ENCODE assay signal across 25 cellular contexts in the genomic region with DNA sequence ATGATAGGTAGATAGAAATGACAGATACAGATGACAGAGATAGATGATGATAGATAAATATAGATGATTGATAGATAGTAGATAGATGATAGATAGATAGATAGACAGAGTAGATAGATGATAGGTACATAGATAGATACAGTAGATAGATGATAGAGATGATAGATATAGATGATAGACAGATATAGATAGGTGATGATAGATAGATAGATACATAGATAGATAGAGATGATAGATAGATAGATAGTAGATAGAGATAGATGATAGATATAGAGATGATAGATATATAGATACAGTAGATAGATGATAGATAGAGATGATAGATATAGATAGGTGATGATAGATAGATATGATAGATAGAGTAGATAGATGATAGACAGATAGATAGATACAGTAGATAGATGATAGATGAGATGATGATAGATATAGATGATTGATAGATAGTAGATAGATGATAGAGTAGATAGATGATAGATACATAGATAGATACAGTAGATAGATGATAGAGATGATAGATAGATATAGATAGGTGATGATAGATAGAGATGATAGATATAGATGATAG.
DNase-seq lines count a peak whose midpoint lies in the region; ATAC-seq, FAIRE-seq and TF ChIP-seq lines count a peak whose summit lies in the region.
"Had no signal": no experiment of that assay in that cellular context is flagged by ENCODE, and none has a peak within 500 bp of the region (broad histone marks: within the 10 kb centered on the region; RNA-seq: fewer than 3 reads in every experiment).

No MANE protein-coding gene starts in this region.

- no peak for ATAC-seq in CD8-positive, alpha-beta T cell
- ATAC-seq in K562 (no peak), HG03039 (IDR thresholded peaks at IDR 0.05; ENCODE audit: unreplicated experiment) (no peak)
- ATAC-seq: GM12878 had no signal

- CTCF ChIA-PET in CD8-positive, alpha-beta T cell (lab: Charles Lee): no interaction called here
- CTCF ChIA-PET in HEK293 (lab: Yijun Ruan, JAX): no interaction called here
- CTCF ChIA-PET in K562 (lab: Yijun Ruan, JAX; ENCODE audit: low intra/inter-chr PET ratio): no interaction called here

- no peaks in the 10 kb centered on the region for H3K79me2 ChIP-seq in K562 (ENCODE audit: control insufficient read depth, insufficient read depth, low read length)

- TF ChIP-seq EP300 in K562 (IDR thresholded peaks at IDR 0.05; ENCODE audit: low read length): no peak

- H3K27ac Mint-ChIP-seq in CD8-positive, alpha-beta T cell: no peak overlapping the region
- H3K27ac Mint-ChIP-seq: B cell; CD4-positive, alpha-beta T cell; CD8-positive, alpha-beta memory T cell had no signal

- peaks cover 5% of the 10 kb centered on the region for H3K27me3 Mint-ChIP-seq in CD8-positive, alpha-beta T cell (ENCODE audit: low read depth)
- H3K27me3 Mint-ChIP-seq: B cell; CD4-positive, alpha-beta T cell had no signal

- peak; percentile 20 for TF ChIP-seq CTCF in CD8-positive, alpha-beta T cell (IDR thresholded peaks at IDR 0.05)
- TF ChIP-seq CTCF in HEK293 (tag by site-specific recombination; IDR thresholded peaks at IDR 0.05): no peak
- no peak for TF ChIP-seq CTCF in K562 (IDR thresholded peaks at IDR 0.05 in 2 of 3, conservative IDR thresholded peaks at IDR 0.05 in 1 of 3; ENCODE audit: insufficient read depth in 2 of 3, low read depth in 1 of 3, low read length in 3 of 3)
- TF ChIP-seq CTCF in kidney (IDR thresholded peaks at IDR 0.05; ENCODE audit: borderline replicate concordance, extremely low read depth, insufficient read depth): no peak

- TF ChIP-seq POLR2A in K562 (conservative IDR thresholded peaks at IDR 0.05): no peak

- intact Hi-C loops in CD8-positive, alpha-beta T cell (cut with DNase I, micrococcal nuclease): no loop called here
- intact Hi-C loops in K562 (cut with micrococcal nuclease) (no loop called here), kidney (cut with DNase I) (no loop called here)

- no peaks in the 10 kb centered on the region for H3K4me1 Mint-ChIP-seq in CD8-positive, alpha-beta T cell (ENCODE audit: low read depth)
- H3K4me1 Mint-ChIP-seq: B cell; CD8-positive, alpha-beta memory T cell had no signal

- BruUV-seq in K562 (replicated peaks; lab: Mats Ljungman, UMichigan): no TSS peak

- no peak overlapping the region for H3K27ac ChIP-seq in CD8-positive, alpha-beta T cell (ENCODE audit: low read depth, low read length)
- no peak overlapping the region for H3K27ac ChIP-seq in HEK293 (ENCODE audit: extremely low read depth, low read depth, low read length)
- H3K27ac ChIP-seq in K562 (ENCODE audit: extremely low read depth, low read depth, low read length): no peak overlapping the region
- no peak overlapping the region for H3K27ac ChIP-seq in kidney (ENCODE audit: low read depth in 2 of 2, low read length in 2 of 2)
- H3K27ac ChIP-seq: BLaER1 treated with 17β-estradiol and CSF1 and Interleukin-3, amounts not matched to agents 10 nM and 100 nM; C4-2B had no signal

- POLR2A ChIA-PET in CD8-positive, alpha-beta T cell (lab: Charles Lee): no interaction called here
- POLR2A ChIA-PET in HEK293 (lab: Yijun Ruan, JAX): no interaction called here
- POLR2A ChIA-PET in K562 (lab: Yijun Ruan, JAX): no interaction called here

- no peaks in the 10 kb centered on the region for H3K36me3 Mint-ChIP-seq in CD8-positive, alpha-beta T cell
- H3K36me3 Mint-ChIP-seq: CD8-positive, alpha-beta memory T cell had no signal

- H3K9me1 ChIP-seq in K562 (ENCODE audit: control insufficient read depth, insufficient read depth, low read length): no peaks in the 10 kb centered on the region

- H3K36me3 ChIP-seq in CD8-positive, alpha-beta T cell (ENCODE audit: insufficient read depth, low read length): no peaks in the 10 kb centered on the region
- H3K36me3 ChIP-seq in HEK293 (ENCODE audit: control insufficient read depth in 2 of 2, insufficient read depth in 1 of 2, low read length in 2 of 2) (no peaks in the 10 kb centered on the region), K562 (ENCODE audit: control insufficient read depth, insufficient read depth, low read length) (no peaks in the 10 kb centered on the region), kidney (ENCODE audit: control insufficient read depth in 1 of 2, insufficient read depth in 2 of 2, low read length in 2 of 2) (no peaks in the 10 kb centered on the region), H7 (replicated peaks; ENCODE audit: control insufficient read depth, insufficient read depth, low read length) (no peaks in the 10 kb centered on the region)
- H3K36me3 ChIP-seq: BLaER1 treated with 17β-estradiol and CSF1 and Interleukin-3, amounts not matched to agents 10 nM and 100 nM had no signal

- no peak overlapping the region for H3K4me2 ChIP-seq in K562 (ENCODE audit: insufficient read depth, low read length)
- H3K4me2 ChIP-seq: BLaER1 treated with 17β-estradiol and CSF1 and Interleukin-3, amounts not matched to agents 10 nM and 100 nM had no signal

- DNase-seq in CD8-positive, alpha-beta T cell: no peak
- no peak for DNase-seq in K562 (ENCODE audit: extremely low read depth in 1 of 4, low spot score in 3 of 4)
- no peak for DNase-seq in kidney
- DNase-seq in H7: no peak
- DNase-seq in AML-193 (lab: John Stamatoyannopoulos, UW): no peak
- DNase-seq: 8988T; ACHN; CD4-positive, alpha-beta T cell; CD8-positive, alpha-beta memory T cell; COR-L47; DMS153; DMS79; DND-41; EL; GDM1 had no signal

- FAIRE-seq in K562 (lab: Jason Lieb, UNC) (no peak), kidney (lab: Jason Lieb, UNC) (peak; percentile 33)
- FAIRE-seq: A204.1, GM12878, GM12892, GM18507, GM19239 had no signal

- no peak overlapping the region for H3K4me3 Mint-ChIP-seq in CD8-positive, alpha-beta T cell
- H3K4me3 Mint-ChIP-seq: B cell; CD4-positive, alpha-beta T cell; CD8-positive, alpha-beta memory T cell had no signal

- H3K27me3 ChIP-seq in CD8-positive, alpha-beta T cell (ENCODE audit: insufficient read depth, low read length): no peaks in the 10 kb centered on the region
- peaks cover 6 to 21% of the 10 kb centered on the region in 2 experiments; a peak in 3 of 5 replicates for H3K27me3 ChIP-seq in K562 (ENCODE audit: control insufficient read depth in 2 of 2, insufficient read depth in 2 of 2, low read length in 2 of 2)
- H3K27me3 ChIP-seq in H7 (ENCODE audit: control insufficient read depth, insufficient read depth, low read length): no peaks in the 10 kb centered on the region
- H3K27me3 ChIP-seq: BLaER1 treated with 17β-estradiol and CSF1 and Interleukin-3, amounts not matched to agents 10 nM and 100 nM had no signal

- H3K9me3 ChIP-seq in CD8-positive, alpha-beta T cell (ENCODE audit: low read length): no peaks in the 10 kb centered on the region
- H3K9me3 ChIP-seq in HEK293 (ENCODE audit: control insufficient read depth, insufficient read depth, low read depth, low read length) (no peaks in the 10 kb centered on the region), K562 (replicated peaks; ENCODE audit: control insufficient read depth, insufficient read depth, low read depth, low read length) (0 out of 2 replicates have a peak, but pooled peaks cover 2% of the 10 kb centered on the region), kidney (ENCODE audit: control insufficient read depth in 1 of 2, low read length in 2 of 2) (no peaks in the 10 kb centered on the region)
- H3K9me3 ChIP-seq: BLaER1 treated with 17β-estradiol and CSF1 and Interleukin-3, amounts not matched to agents 10 nM and 100 nM had no signal

- no peak overlapping the region for H3K4me3 ChIP-seq in CD8-positive, alpha-beta T cell (ENCODE audit: low read depth, low read length)
- no peak overlapping the region for H3K4me3 ChIP-seq in HEK293 (ENCODE audit: low read depth, low read length)
- no peak overlapping the region for H3K4me3 ChIP-seq in K562
- H3K4me3 ChIP-seq in kidney (ENCODE audit: low read length in 2 of 2): no peak overlapping the region
- no peak overlapping the region for H3K4me3 ChIP-seq in H7 (ENCODE audit: insufficient read depth, low read depth, low read length)
- H3K4me3 ChIP-seq: BLaER1 treated with 17β-estradiol and CSF1 and Interleukin-3, amounts not matched to agents 10 nM and 100 nM; GM12878 had no signal

- H3K4me1 ChIP-seq in CD8-positive, alpha-beta T cell (ENCODE audit: insufficient read depth, low read length): no peaks in the 10 kb centered on the region
- H3K4me1 ChIP-seq in HEK293 (ENCODE audit: control insufficient read depth, insufficient read depth, low read length) (no peaks in the 10 kb centered on the region), K562 (replicated peaks in 1 of 2; ENCODE audit: control insufficient read depth in 2 of 2, insufficient read depth in 2 of 2, low read length in 2 of 2) (no peaks in the 10 kb centered on the region), kidney (ENCODE audit: control insufficient read depth in 1 of 2, insufficient read depth in 1 of 2, low read depth in 1 of 2, low read length in 2 of 2) (no peaks in the 10 kb centered on the region)
- H3K4me1 ChIP-seq: BLaER1 treated with 17β-estradiol and CSF1 and Interleukin-3, amounts not matched to agents 10 nM and 100 nM had no signal

- no peaks in the 10 kb centered on the region for H3K9me3 Mint-ChIP-seq in CD8-positive, alpha-beta T cell
- H3K9me3 Mint-ChIP-seq: CD4-positive, alpha-beta T cell; CD8-positive, alpha-beta memory T cell had no signal

- in situ Hi-C loops in K562 (cut with MboI): no loop called here

- no peak overlapping the region for H3K9ac ChIP-seq in K562 (ENCODE audit: insufficient read depth in 1 of 2, low read depth in 2 of 2, low read length in 2 of 2)
- no peak overlapping the region for H3K9ac ChIP-seq in kidney (ENCODE audit: low read length in 2 of 2)
- H3K9ac ChIP-seq: BLaER1 treated with 17β-estradiol and CSF1 and Interleukin-3, amounts not matched to agents 10 nM and 100 nM had no signal

- H2AFZ ChIP-seq in K562 (ENCODE audit: low read depth, low read length): no peak overlapping the region

- TF ChIP-seq RAD21 in K562 (CRISPR knock-in tag; conservative IDR thresholded peaks at IDR 0.05 in 1 of 2, IDR thresholded peaks at IDR 0.05 in 1 of 2): no peak

- H4K20me1 ChIP-seq in K562 (replicated peaks; ENCODE audit: control insufficient read depth, insufficient read depth, low read length): no peaks in the 10 kb centered on the region
- H4K20me1 ChIP-seq: BLaER1 treated with 17β-estradiol and CSF1 and Interleukin-3, amounts not matched to agents 10 nM and 100 nM had no signal

TF ChIP-seq in HEK293, 187 proteins besides CTCF, POLR2A, EP300 and RAD21:
- no peak for TF ChIP-seq ZNF23 (tag by site-specific recombination; IDR thresholded peaks at IDR 0.05; ENCODE audit: borderline replicate concordance)
- no peak for TF ChIP-seq ZNF548 (tag by site-specific recombination; IDR thresholded peaks at IDR 0.05)
- TF ChIP-seq ZBTB17 (tag by site-specific recombination; IDR thresholded peaks at IDR 0.05): peak; percentile 64
- TF ChIP-seq ZNF366 (tag by site-specific recombination; conservative IDR thresholded peaks at IDR 0.05): peak; percentile 36

TF ChIP-seq in K562, 482 proteins besides CTCF, POLR2A, EP300 and RAD21 (continues in another document):
- TF ChIP-seq ZNF239 (CRISPR knock-in tag; IDR thresholded peaks at IDR 0.05) (no peak), XRCC3 (IDR thresholded peaks at IDR 0.05) (no peak; the same call in 1 of the 2 replicates)
